In genomic region chr17:68512247-68512966, GRCh38 we compare ENCODE assay signal across 1 cellular context.
TF ChIP-seq lines count a peak whose summit lies in the region.

TSS of gene PRKAR1A (plus strand) at chr17:68512430. CDS start at chr17:68515400, 2,970 bp downstream.

TF ChIP-seq in K562, 482 proteins besides CTCF, POLR2A, EP300 and RAD21 (continued from another document and continues in another):
- TF ChIP-seq, protein P1, sequence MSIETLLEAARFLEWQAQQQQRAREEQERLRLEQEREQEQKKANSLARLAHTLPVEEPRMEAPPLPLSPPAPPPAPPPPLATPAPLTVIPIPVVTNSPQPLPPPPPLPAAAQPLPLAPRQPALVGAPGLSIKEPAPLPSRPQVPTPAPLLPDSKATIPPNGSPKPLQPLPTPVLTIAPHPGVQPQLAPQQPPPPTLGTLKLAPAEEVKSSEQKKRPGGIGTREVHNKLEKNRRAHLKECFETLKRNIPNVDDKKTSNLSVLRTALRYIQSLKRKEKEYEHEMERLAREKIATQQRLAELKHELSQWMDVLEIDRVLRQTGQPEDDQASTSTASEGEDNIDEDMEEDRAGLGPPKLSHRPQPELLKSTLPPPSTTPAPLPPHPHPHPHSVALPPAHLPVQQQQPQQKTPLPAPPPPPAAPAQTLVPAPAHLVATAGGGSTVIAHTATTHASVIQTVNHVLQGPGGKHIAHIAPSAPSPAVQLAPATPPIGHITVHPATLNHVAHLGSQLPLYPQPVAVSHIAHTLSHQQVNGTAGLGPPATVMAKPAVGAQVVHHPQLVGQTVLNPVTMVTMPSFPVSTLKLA (conservative IDR thresholded peaks at IDR 0.05) = peak in 1 of 2 experiments; percentile 45; a peak in 1 of 4 replicates
- TF ChIP-seq HMGXB4 (CRISPR knock-in tag; IDR thresholded peaks at IDR 0.05) (no peak), SIRT6 (IDR thresholded peaks at IDR 0.05; ENCODE audit: low read depth, low read length) (no peak), NEUROD1 (IDR thresholded peaks at IDR 0.05; ENCODE audit: borderline replicate concordance, low read depth, low read length, partially characterized antibody) (peak; percentile 87), BMI1 (IDR thresholded peaks at IDR 0.05; ENCODE audit: low read length) (peak; percentile 92), PTRF (tag; IDR thresholded peaks at IDR 0.05) (no peak), STAT5A (IDR thresholded peaks at IDR 0.05; ENCODE audit: borderline replicate concordance, low read length) (no peak), HNRNPLL (IDR thresholded peaks at IDR 0.05; ENCODE audit: low read depth, low read length, poor library complexity, severe bottlenecking) (no peak), ZNF146 (CRISPR knock-in tag; IDR thresholded peaks at IDR 0.05; ENCODE audit: unreplicated experiment) (no peak), JUND (IDR thresholded peaks at IDR 0.05; ENCODE audit: borderline replicate concordance, low read depth, low read length) (peak; percentile 41; the same call in 1 of the 2 replicates), JUND (tag; IDR thresholded peaks at IDR 0.05; ENCODE audit: borderline replicate concordance, low read depth, low read length) (0 out of 3 replicates have a peak, but pooled peaks have one; percentile 50), THAP7 (CRISPR knock-in tag; IDR thresholded peaks at IDR 0.05) (no peak), ZBTB17 (CRISPR knock-in tag; IDR thresholded peaks at IDR 0.05) (no peak), ZNF561 (CRISPR knock-in tag; conservative IDR thresholded peaks at IDR 0.05) (no peak), POLR2H (tag; IDR thresholded peaks at IDR 0.05; ENCODE audit: low read depth) (no peak), E2F8 (IDR thresholded peaks at IDR 0.05; ENCODE audit: low read depth, partially characterized antibody) (peak; percentile 8), MCM3 (IDR thresholded peaks at IDR 0.05) (no peak), HOMEZ (CRISPR knock-in tag; IDR thresholded peaks at IDR 0.05) (no peak), MTA1 (IDR thresholded peaks at IDR 0.05; ENCODE audit: borderline replicate concordance) (no peak), GABPB2 (CRISPR knock-in tag; conservative IDR thresholded peaks at IDR 0.05) (no peak), NR1H2 (CRISPR knock-in tag; IDR thresholded peaks at IDR 0.05) (no peak), JUNB (CRISPR knock-in tag; conservative IDR thresholded peaks at IDR 0.05) (no peak), POLR2AphosphoS5 (IDR thresholded peaks at IDR 0.05; ENCODE audit: control insufficient read depth, insufficient read depth, low read depth, low read length) (peak; percentile 54; the same call in 1 of the 2 replicates), ATF7 (IDR thresholded peaks at IDR 0.05) (peak; percentile 86), GATAD2A (IDR thresholded peaks at IDR 0.05) (no peak), BRF2 (IDR thresholded peaks at IDR 0.05; ENCODE audit: borderline replicate concordance, insufficient read depth, insufficient read length) (no peak), TARDBP (IDR thresholded peaks at IDR 0.05) (no peak), ZNF134 (CRISPR knock-in tag; conservative IDR thresholded peaks at IDR 0.05) (no peak), SRSF1 (IDR thresholded peaks at IDR 0.05; ENCODE audit: low read depth, low read length) (no peak), ZNF717 (CRISPR knock-in tag; IDR thresholded peaks at IDR 0.05) (no peak), TRIM28 (IDR thresholded peaks at IDR 0.05) (no peak), RBM25 (IDR thresholded peaks at IDR 0.05; ENCODE audit: low read depth, low read length, severe bottlenecking) (no peak), RBM39 (optimal IDR thresholded peaks at IDR 0.05; ENCODE audit: low read depth, low read length) (no peak)
- TF ChIP-seq, protein P2, sequence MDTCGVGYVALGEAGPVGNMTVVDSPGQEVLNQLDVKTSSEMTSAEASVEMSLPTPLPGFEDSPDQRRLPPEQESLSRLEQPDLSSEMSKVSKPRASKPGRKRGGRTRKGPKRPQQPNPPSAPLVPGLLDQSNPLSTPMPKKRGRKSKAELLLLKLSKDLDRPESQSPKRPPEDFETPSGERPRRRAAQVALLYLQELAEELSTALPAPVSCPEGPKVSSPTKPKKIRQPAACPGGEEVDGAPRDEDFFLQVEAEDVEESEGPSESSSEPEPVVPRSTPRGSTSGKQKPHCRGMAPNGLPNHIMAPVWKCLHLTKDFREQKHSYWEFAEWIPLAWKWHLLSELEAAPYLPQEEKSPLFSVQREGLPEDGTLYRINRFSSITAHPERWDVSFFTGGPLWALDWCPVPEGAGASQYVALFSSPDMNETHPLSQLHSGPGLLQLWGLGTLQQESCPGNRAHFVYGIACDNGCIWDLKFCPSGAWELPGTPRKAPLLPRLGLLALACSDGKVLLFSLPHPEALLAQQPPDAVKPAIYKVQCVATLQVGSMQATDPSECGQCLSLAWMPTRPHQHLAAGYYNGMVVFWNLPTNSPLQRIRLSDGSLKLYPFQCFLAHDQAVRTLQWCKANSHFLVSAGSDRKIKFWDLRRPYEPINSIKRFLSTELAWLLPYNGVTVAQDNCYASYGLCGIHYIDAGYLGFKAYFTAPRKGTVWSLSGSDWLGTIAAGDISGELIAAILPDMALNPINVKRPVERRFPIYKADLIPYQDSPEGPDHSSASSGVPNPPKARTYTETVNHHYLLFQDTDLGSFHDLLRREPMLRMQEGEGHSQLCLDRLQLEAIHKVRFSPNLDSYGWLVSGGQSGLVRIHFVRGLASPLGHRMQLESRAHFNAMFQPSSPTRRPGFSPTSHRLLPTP (IDR thresholded peaks at IDR 0.05; ENCODE audit: borderline replicate concordance, extremely low read depth, insufficient read length) = no peak
- TF ChIP-seq, protein P3, sequence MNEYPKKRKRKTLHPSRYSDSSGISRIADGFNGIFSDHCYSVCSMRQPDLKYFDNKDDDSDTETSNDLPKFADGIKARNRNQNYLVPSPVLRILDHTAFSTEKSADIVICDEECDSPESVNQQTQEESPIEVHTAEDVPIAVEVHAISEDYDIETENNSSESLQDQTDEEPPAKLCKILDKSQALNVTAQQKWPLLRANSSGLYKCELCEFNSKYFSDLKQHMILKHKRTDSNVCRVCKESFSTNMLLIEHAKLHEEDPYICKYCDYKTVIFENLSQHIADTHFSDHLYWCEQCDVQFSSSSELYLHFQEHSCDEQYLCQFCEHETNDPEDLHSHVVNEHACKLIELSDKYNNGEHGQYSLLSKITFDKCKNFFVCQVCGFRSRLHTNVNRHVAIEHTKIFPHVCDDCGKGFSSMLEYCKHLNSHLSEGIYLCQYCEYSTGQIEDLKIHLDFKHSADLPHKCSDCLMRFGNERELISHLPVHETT (CRISPR knock-in tag; conservative IDR thresholded peaks at IDR 0.05 in 1 of 2, IDR thresholded peaks at IDR 0.05 in 1 of 2) = no peak
- TF ChIP-seq, protein P4, sequence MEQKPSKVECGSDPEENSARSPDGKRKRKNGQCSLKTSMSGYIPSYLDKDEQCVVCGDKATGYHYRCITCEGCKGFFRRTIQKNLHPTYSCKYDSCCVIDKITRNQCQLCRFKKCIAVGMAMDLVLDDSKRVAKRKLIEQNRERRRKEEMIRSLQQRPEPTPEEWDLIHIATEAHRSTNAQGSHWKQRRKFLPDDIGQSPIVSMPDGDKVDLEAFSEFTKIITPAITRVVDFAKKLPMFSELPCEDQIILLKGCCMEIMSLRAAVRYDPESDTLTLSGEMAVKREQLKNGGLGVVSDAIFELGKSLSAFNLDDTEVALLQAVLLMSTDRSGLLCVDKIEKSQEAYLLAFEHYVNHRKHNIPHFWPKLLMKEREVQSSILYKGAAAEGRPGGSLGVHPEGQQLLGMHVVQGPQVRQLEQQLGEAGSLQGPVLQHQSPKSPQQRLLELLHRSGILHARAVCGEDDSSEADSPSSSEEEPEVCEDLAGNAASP (IDR thresholded peaks at IDR 0.05) = no peak
- TF ChIP-seq, protein P5, sequence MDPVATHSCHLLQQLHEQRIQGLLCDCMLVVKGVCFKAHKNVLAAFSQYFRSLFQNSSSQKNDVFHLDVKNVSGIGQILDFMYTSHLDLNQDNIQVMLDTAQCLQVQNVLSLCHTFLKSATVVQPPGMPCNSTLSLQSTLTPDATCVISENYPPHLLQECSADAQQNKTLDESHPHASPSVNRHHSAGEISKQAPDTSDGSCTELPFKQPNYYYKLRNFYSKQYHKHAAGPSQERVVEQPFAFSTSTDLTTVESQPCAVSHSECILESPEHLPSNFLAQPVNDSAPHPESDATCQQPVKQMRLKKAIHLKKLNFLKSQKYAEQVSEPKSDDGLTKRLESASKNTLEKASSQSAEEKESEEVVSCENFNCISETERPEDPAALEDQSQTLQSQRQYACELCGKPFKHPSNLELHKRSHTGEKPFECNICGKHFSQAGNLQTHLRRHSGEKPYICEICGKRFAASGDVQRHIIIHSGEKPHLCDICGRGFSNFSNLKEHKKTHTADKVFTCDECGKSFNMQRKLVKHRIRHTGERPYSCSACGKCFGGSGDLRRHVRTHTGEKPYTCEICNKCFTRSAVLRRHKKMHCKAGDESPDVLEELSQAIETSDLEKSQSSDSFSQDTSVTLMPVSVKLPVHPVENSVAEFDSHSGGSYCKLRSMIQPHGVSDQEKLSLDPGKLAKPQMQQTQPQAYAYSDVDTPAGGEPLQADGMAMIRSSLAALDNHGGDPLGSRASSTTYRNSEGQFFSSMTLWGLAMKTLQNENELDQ (CRISPR knock-in tag; IDR thresholded peaks at IDR 0.05; ENCODE audit: borderline replicate concordance) = no peak
- TF ChIP-seq, protein P6, sequence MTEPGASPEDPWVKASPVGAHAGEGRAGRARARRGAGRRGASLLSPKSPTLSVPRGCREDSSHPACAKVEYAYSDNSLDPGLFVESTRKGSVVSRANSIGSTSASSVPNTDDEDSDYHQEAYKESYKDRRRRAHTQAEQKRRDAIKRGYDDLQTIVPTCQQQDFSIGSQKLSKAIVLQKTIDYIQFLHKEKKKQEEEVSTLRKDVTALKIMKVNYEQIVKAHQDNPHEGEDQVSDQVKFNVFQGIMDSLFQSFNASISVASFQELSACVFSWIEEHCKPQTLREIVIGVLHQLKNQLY (CRISPR knock-in tag; conservative IDR thresholded peaks at IDR 0.05) = no peak
